1 cellular context compared by ENCODE assay signal in the genomic region with DNA sequence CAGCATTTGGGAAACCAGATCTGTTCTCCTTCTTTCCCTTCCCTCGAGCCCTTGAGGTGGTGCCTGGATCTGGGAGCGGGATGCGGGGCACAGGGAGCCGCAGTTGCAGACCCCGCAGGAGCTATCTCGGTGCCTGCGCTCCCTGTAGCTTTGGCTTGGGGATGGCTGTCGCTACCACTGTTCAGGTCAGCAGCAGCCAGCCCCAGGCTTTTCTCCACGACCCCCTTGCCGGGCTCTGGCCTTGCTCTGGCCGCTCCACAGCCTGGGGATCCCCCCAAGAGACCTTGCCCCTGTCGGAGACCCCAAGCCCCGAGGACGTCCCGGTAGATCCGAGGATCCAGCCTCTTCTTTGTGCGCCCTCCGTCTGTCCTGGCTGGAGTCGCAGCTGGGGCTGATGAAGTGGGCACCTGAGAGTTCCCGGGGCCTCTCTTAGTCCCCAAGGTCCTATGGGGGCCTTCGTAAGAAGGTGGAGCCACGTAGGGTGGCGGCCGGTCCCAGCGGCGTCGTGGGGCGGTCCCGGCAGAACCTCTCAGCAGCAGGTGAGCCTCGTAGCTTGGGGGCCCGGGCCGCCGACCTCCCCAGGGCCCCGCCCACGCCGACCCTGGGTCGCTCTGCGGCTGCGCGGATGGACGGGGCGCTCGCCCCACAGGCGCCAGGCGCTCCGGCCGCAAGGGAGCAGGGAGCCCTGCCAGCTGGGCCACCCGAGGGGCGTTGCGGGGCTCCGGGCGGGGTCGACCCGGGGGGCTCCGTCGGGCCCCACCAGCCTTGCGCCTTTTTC.
A peak's percentile ranks its signal among the peaks of the same experiment; 100 is the strongest.
TF ChIP-seq lines count a peak whose summit lies in the region.

No MANE protein-coding gene starts in this region.

TF ChIP-seq in endothelial cell of umbilical vein, 7 proteins besides CTCF, POLR2A, EP300 and RAD21:
- TF ChIP-seq EZH2 (IDR thresholded peaks at IDR 0.05; ENCODE audit: borderline replicate concordance, low read depth, low read length, severe bottlenecking) (peak; percentile 63), GATA2 (IDR thresholded peaks at IDR 0.05; ENCODE audit: insufficient read depth, insufficient read length, low read depth, low read length) (no peak)
- TF ChIP-seq, protein P1, sequence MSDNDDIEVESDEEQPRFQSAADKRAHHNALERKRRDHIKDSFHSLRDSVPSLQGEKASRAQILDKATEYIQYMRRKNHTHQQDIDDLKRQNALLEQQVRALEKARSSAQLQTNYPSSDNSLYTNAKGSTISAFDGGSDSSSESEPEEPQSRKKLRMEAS (IDR thresholded peaks at IDR 0.05; ENCODE audit: insufficient read depth, insufficient read length), result no peak
